8 cellular contexts compared by ENCODE assay signal in the genomic region with DNA sequence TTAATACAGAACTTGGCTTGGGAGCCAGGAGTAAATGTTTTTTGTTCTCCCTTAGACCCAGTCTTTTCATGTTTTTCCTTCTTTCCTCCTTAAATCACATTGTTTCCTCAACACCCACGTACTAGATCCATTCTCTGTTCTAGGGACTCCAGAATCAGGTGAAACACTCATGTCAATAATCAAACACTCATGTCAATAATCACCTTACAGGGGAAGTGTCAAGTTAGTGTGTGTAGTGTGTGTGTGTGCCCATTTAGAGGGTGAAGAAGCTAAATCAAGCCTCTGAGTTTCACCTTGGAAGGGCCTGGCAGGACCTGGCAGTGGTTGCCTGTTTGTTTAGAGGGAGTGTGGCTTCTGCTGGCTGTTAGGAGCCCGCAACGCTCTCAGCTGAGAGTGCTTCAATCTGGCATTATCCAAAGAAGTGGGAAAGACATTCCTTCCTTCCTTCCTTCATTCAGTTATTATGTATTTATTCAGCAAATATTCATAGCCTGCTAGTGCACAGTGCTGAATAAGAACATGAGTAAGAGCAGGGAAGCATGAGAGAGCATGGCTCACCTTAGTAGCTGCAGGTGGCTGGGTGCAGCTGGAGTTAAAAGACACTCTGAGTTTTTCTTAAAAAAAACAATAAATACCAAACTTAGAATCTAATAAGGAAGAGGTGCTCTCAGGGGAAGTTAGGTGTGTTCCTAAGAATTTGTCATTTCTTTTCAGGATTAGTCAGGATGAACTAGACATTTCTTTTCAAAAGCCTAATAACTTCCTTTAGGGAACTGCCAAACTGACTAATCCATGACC. TPM values are rescaled to one million over a fixed set of nuclear protein-coding genes. Genes with fewer than 3 reads are reported as not detected.
DNase-seq lines count a peak whose midpoint lies in the region; ATAC-seq and TF ChIP-seq lines count a peak whose summit lies in the region.

No MANE protein-coding gene starts in this region.

- intact Hi-C loops in left lung (cut with DNase I) (no loop called here), testis (cut with DNase I; ENCODE audit: low total_unique reads) (no loop called here)

- 73 to 77% methylated on average over 3 of the region's 3 CpGs for WGBS in testis, 2 donors

- DNase-seq in CD8-positive, alpha-beta memory T cell, result no peak
- peak; percentile 8 for DNase-seq in activated naive CD8-positive, alpha-beta T cell treated with anti-CD3 and anti-CD28 coated beads for 36 hours
- DNase-seq in left lung (peak in 1 of 2 donors; percentile 74), testis (no peak), G401 (ENCODE audit: low spot score) (no peak), erythroblast (lab: John Stamatoyannopoulos, UW) (no peak)

- in situ Hi-C loops in G401 (cut with HindIII; ENCODE audit: low sequenced_read_pairs), result no loop called here

- peak; percentile 63 for ATAC-seq in left lung
- no peak for ATAC-seq in GM21390 (IDR thresholded peaks at IDR 0.05; ENCODE audit: unreplicated experiment)

- peak overlapping the region; percentile 5 to 99 (median 97) for H3K4me3 Mint-ChIP-seq in CD8-positive, alpha-beta memory T cell
- H3K4me3 Mint-ChIP-seq in activated naive CD8-positive, alpha-beta T cell treated with anti-CD3 and anti-CD28 coated beads for 36 hours, result peak overlapping the region; percentile 99

- peak overlapping the region; percentile 82 for H3K4me3 ChIP-seq in CD8-positive, alpha-beta memory T cell (ENCODE audit: low read length)
- H3K4me3 ChIP-seq in left lung (peak overlapping the region; percentile 58 to 66), testis (peak overlapping the region in 1 of 2 donors; percentile 76)

- peaks cover 4 to 8% of the 10 kb centered on the region in 2 donors for H3K27me3 Mint-ChIP-seq in CD8-positive, alpha-beta memory T cell
- peaks cover 4% of the 10 kb centered on the region for H3K27me3 Mint-ChIP-seq in activated naive CD8-positive, alpha-beta T cell treated with anti-CD3 and anti-CD28 coated beads for 36 hours

- H3K27ac ChIP-seq in CD8-positive, alpha-beta memory T cell (ENCODE audit: low read depth, low read length), result peak overlapping the region; percentile 89
- H3K27ac ChIP-seq in KOPT-K1 (ENCODE audit: low read depth, low read length, poor library complexity, severe bottlenecking) (peak overlapping the region; percentile 89), left lung (peak overlapping the region; percentile 96 to 99), testis (peak overlapping the region; percentile 84 to 91)

- H3K4me1 Mint-ChIP-seq in CD8-positive, alpha-beta memory T cell, result peaks cover 36 to 45% (median 44%) of the 10 kb centered on the region in 3 donors
- H3K4me1 Mint-ChIP-seq in activated naive CD8-positive, alpha-beta T cell treated with anti-CD3 and anti-CD28 coated beads for 36 hours, result peaks cover 18% of the 10 kb centered on the region

- H3K9me3 Mint-ChIP-seq in CD8-positive, alpha-beta memory T cell, result no peaks in the 10 kb centered on the region
- no peaks in the 10 kb centered on the region for H3K9me3 Mint-ChIP-seq in activated naive CD8-positive, alpha-beta T cell treated with anti-CD3 and anti-CD28 coated beads for 36 hours

- TF ChIP-seq CTCF in left lung (IDR thresholded peaks at IDR 0.05) (no peak), testis (IDR thresholded peaks at IDR 0.05) (no peak)

- H3K36me3 Mint-ChIP-seq in CD8-positive, alpha-beta memory T cell, result peaks cover 0 to 14% (median 0%) of the 10 kb centered on the region in 3 donors
- peaks cover 21% of the 10 kb centered on the region for H3K36me3 Mint-ChIP-seq in activated naive CD8-positive, alpha-beta T cell treated with anti-CD3 and anti-CD28 coated beads for 36 hours

- no peaks in the 10 kb centered on the region for H3K36me3 ChIP-seq in CD8-positive, alpha-beta memory T cell (ENCODE audit: insufficient read depth, low read length)
- H3K36me3 ChIP-seq in KOPT-K1 (ENCODE audit: insufficient read depth, low read length) (peaks cover 10% of the 10 kb centered on the region; the same call in 1 of the 2 replicates), left lung (peaks cover 0 to 10% of the 10 kb centered on the region in 2 donors), testis (ENCODE audit: low read depth, missing control alignments) (no peaks in the 10 kb centered on the region)

- no peaks in the 10 kb centered on the region for H3K9me3 ChIP-seq in CD8-positive, alpha-beta memory T cell (ENCODE audit: low read length)
- H3K9me3 ChIP-seq in KOPT-K1 (ENCODE audit: insufficient read depth, low read length, poor library complexity, severe bottlenecking), result no peaks in the 10 kb centered on the region
- H3K9me3 ChIP-seq in left lung, result no peaks in the 10 kb centered on the region
- no peaks in the 10 kb centered on the region for H3K9me3 ChIP-seq in testis

- POLR2A ChIA-PET in CD8-positive, alpha-beta memory T cell (lab: Charles Lee), result interaction anchor here (1.2 to 3.4 kb wide), 3 partner anchors 17 to 148 kb away, joined by 5 to 47 read pairs (median 6); partner anchors contain the start of genes EID3 and NFYB

- H3K4me1 ChIP-seq in CD8-positive, alpha-beta memory T cell (ENCODE audit: insufficient read depth, low read length), result peaks cover 30% of the 10 kb centered on the region
- H3K4me1 ChIP-seq in left lung, result peaks cover 8 to 37% of the 10 kb centered on the region in 2 donors
- H3K4me1 ChIP-seq in testis, result peaks cover 21% of the 10 kb centered on the region

- CTCF ChIA-PET in CD8-positive, alpha-beta memory T cell (lab: Charles Lee), result interaction anchor here (0.8 to 1.9 kb wide), 4 partner anchors 10 to 16 kb away, joined by 3 to 5 read pairs (median 4); no protein-coding TSS in a partner anchor

- TF ChIP-seq POLR2A in testis (IDR thresholded peaks at IDR 0.05) (no peak), erythroblast (IDR thresholded peaks at IDR 0.05; ENCODE audit: low read length) (no peak)

- no peaks in the 10 kb centered on the region for H3K27me3 ChIP-seq in CD8-positive, alpha-beta memory T cell (ENCODE audit: insufficient read depth, low read length, poor library complexity, severe bottlenecking)
- H3K27me3 ChIP-seq in left lung (no peaks in the 10 kb centered on the region), testis (no peaks in the 10 kb centered on the region)

- peak overlapping the region; percentile 89 to 99 (median 97) for H3K27ac Mint-ChIP-seq in CD8-positive, alpha-beta memory T cell
- peak overlapping the region; percentile 100 for H3K27ac Mint-ChIP-seq in activated naive CD8-positive, alpha-beta T cell treated with anti-CD3 and anti-CD28 coated beads for 36 hours

RNA-seq across cellular contexts. Expression of gene EID3, which starts 17.6 kb away (rescaled TPM):
- total RNA-seq in CD8-positive, alpha-beta memory T cell, result 1 to 10 TPM; 7.7 to 8.3 TPM
- 13.5 TPM for polyA plus RNA-seq in CD8-positive, alpha-beta memory T cell
- total RNA-seq in activated naive CD8-positive, alpha-beta T cell treated with anti-CD3 and anti-CD28 coated beads for 36 hours, result 1 to 10 TPM; 5.7 to 6.4 TPM
- total RNA-seq in left lung (1 to 10 TPM; 2.9 to 5.4 TPM), testis (10 to 100 TPM; 59.3 to 63.0 TPM)
- polyA plus RNA-seq in testis (ENCODE audit: insufficient read depth, low read depth, low replicate concordance), result 139 TPM
- total RNA-seq in G401 (2014; rRNA removed; shearing (Covaris generic)), result 0.51 and 1.7 TPM in 2 replicates

Comparison
In these comparisons a context has a peak if more than half of its experiments do, and no peak if none do; other contexts are left out.
1. RNA of gene EID3, which starts 17.6 kb away (total RNA-seq): 59.3 to 63.0 TPM in testis; 7.7 to 8.3 TPM in CD8-positive, alpha-beta memory T cell, 5.7 to 6.4 TPM in activated naive CD8-positive, alpha-beta T cell treated with anti-CD3 and anti-CD28 coated beads for 36 hours, 2.9 to 5.4 TPM in left lung and 0.51 to 1.7 TPM in G401; every median in the first group is over 4 times any median in the second.
2. Peak in every context shown above with its lines, with median percentiles within 50 percentile points of each other: H3K27ac ChIP-seq.